ENCODE assay signal across 23 cellular contexts in the genomic region with DNA sequence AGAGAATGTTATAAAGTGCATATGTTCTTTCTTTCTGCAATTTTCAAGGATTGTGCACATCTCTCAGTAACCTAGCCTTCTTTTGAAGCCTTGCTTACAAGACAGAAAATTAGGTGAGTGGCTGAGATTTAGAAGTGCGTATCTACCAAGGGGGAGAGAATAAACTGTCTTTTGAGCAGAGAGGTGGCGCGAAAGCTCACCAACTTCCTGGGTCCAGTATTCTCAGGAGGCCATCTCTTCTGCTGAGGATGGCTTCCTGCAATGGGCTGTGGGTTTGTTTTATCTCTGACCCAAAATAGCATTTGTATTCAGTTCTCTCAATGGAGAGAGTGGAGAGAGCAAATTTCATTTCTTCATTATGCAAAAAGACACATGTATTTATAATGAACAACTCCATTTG.
"Had no signal": no experiment of that assay in that cellular context is flagged by ENCODE, and none has a peak within 500 bp of the region (broad histone marks: within the 10 kb centered on the region; RNA-seq: fewer than 3 reads in every experiment).

No MANE protein-coding gene starts in this region.

- H3K27ac ChIP-seq: brain microvascular endothelial cell, cardiac muscle cell, PC-9 had no signal

- H3K4me3 ChIP-seq: cardiac muscle cell, PC-9 had no signal

- H3K27me3 ChIP-seq: brain microvascular endothelial cell, cardiac muscle cell had no signal

- ATAC-seq: activated CD8-positive, alpha-beta T cell treated with anti-CD3 and anti-CD28 coated beads, Interleukin-2, amount 10 ng/mL, durations not matched to agents 7 days and 5 days; T-helper 17 cell; WTC11 had no signal

- DNase-seq: activated CD4-positive, alpha-beta T cell treated with anti-CD3 and anti-CD28 coated beads for 48 hours; activated CD4-positive, alpha-beta T cell treated with anti-CD3 and anti-CD28 coated beads, Interleukin-2, amount 50 U/mL, for 4 hours; activated CD4-positive, CD25-positive, alpha-beta regulatory T cell treated with anti-CD3 and anti-CD28 coated beads, Interleukin-2, amount 50 U/mL, for 72 hours; activated CD8-positive, alpha-beta memory T cell treated with anti-CD3 and anti-CD28 coated beads, Interleukin-2, amount 50 U/mL, for 48 hours; activated CD8-positive, alpha-beta T cell treated with anti-CD3 and anti-CD28 coated beads, Interleukin-2, amount 10 ng/mL, durations not matched to agents 7 days and 5 days; activated effector memory CD4-positive, alpha-beta T cell treated with Interleukin-2 at 50 U/mL for 16 hours; activated naive CD4-positive, alpha-beta T cell treated with Interleukin-2 at 50 U/mL for 16 hours; activated T-cell treated with anti-CD3 and anti-CD28 coated beads, Interleukin-2, amount 50 U/mL, for 1 hour; amygdala; brain microvascular endothelial cell; Karpas-422; MM.1S; NCI-H1105 treated with DMSO at 0.1 percent for 48 hours; NCI-H1436 treated with DMSO at 0.1 percent for 48 hours; NCI-H187; NCI-H2081; NCI-H524; PC-9; SHP77 treated with DMSO at 0.1 percent for 48 hours; T-helper 17 cell; T-helper 9 cell had no signal

- H3K36me3 ChIP-seq: brain microvascular endothelial cell, cardiac muscle cell had no signal
